8 cellular contexts compared by ENCODE assay signal in the genomic region with DNA sequence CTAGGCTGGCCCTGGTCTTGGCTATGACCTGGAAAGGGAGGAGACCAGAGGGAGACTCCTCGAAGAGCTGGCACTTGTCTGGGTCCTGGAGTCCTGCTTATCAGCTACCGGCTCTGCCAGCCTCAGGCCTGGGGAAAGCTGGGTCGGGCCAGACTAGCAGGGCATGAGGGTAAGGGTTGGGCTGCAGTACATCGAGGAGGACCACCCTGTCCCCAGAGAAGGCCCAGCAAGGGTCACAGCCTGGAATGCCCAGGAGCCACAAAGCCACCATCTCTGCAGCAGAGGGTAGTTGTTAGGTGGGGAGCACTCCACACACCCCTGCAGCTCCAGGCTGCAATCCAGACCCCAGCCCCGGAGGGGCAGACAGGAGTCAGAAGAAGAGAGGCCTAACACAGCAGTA. TPM values are rescaled to one million over a fixed set of nuclear protein-coding genes. Genes with fewer than 3 reads are reported as not detected.
"Had no signal": no experiment of that assay in that cellular context is flagged by ENCODE, and none has a peak within 500 bp of the region (broad histone marks: within the 10 kb centered on the region; RNA-seq: fewer than 3 reads in every experiment).

No MANE protein-coding gene starts in this region.

- H3K9me3 ChIP-seq: HAP-1 had no signal

- H3K36me3 Mint-ChIP-seq: IgD-negative memory B cell had no signal

- H3K27ac Mint-ChIP-seq: HFFc6, IgD-negative memory B cell had no signal

- DNase-seq: GOT3, HFFc6 had no signal

- ATAC-seq: HCT116 had no signal

- H3K4me1 Mint-ChIP-seq: IgD-negative memory B cell had no signal

- H3K4me3 Mint-ChIP-seq: HFFc6, IgD-negative memory B cell had no signal

- H3K9me3 Mint-ChIP-seq: HFFc6, IgD-negative memory B cell had no signal

RNA-seq across cellular contexts. Expression of gene SLC6A2, which starts 54.0 kb away (rescaled TPM):
- total RNA-seq: GM23248, H4, HFFc6, HT-29 had no signal
